ENCODE assay signal across 1 cellular context in the genomic region with DNA sequence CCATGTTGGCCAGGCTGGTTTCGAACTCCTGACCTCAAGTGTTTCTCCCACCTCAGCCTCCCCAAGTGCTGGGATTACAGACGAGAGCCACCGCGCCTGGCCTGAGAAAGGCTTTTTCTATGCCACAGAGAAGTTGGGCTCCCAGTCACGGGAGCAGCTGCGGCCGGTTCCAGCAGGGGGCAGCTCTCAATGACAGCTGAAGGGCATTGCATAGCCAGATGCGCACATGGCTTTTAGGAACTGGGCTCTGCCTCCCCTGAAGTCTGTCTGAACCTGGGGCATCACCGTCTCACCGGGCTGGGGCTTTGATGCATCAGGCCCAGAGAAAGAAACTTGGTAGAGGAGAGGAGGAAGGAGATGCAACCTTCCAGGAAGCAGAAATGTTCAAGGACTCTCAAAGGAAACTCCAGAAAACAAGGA.
TF ChIP-seq lines count a peak whose summit lies in the region.

No MANE protein-coding gene starts in this region.

TF ChIP-seq in HepG2, 621 proteins besides CTCF, POLR2A, EP300 and RAD21 (continued from another document and continues in another):
- TF ChIP-seq GFI1 (CRISPR knock-in tag; IDR thresholded peaks at IDR 0.05; ENCODE audit: borderline replicate concordance) (0 out of 2 replicates have a peak, but pooled peaks have one; percentile 21), MTF1 (CRISPR knock-in tag; IDR thresholded peaks at IDR 0.05) (no peak), TERF1 (CRISPR knock-in tag; IDR thresholded peaks at IDR 0.05) (no peak), HOXA7 (CRISPR knock-in tag; IDR thresholded peaks at IDR 0.05) (no peak), ZBTB1 (CRISPR knock-in tag; IDR thresholded peaks at IDR 0.05; ENCODE audit: borderline replicate concordance) (no peak), GABPB1 (CRISPR knock-in tag; IDR thresholded peaks at IDR 0.05) (peak; percentile 38), MXI1 (IDR thresholded peaks at IDR 0.05; ENCODE audit: borderline replicate concordance, low read depth, low read length) (peak; percentile 79; the same call in 1 of the 3 replicates), MAFF (IDR thresholded peaks at IDR 0.05; ENCODE audit: low read depth, low read length) (no peak), ZSCAN29 (CRISPR knock-in tag; conservative IDR thresholded peaks at IDR 0.05) (no peak), CC2D1A (CRISPR knock-in tag; IDR thresholded peaks at IDR 0.05) (no peak), SETDB1 (CRISPR knock-in tag; IDR thresholded peaks at IDR 0.05; ENCODE audit: borderline replicate concordance) (no peak), ZNF841 (CRISPR knock-in tag; IDR thresholded peaks at IDR 0.05; ENCODE audit: borderline replicate concordance) (no peak), KDM5B (CRISPR knock-in tag; IDR thresholded peaks at IDR 0.05; ENCODE audit: borderline replicate concordance) (peak; percentile 62; the same call in 1 of the 2 replicates), DR1 (CRISPR knock-in tag; IDR thresholded peaks at IDR 0.05) (no peak), LRRFIP1 (CRISPR knock-in tag; conservative IDR thresholded peaks at IDR 0.05) (no peak), ZNF142 (CRISPR knock-in tag; IDR thresholded peaks at IDR 0.05) (peak; percentile 57; the same call in 1 of the 2 replicates), ZNF572 (CRISPR knock-in tag; IDR thresholded peaks at IDR 0.05) (no peak; the same call in 1 of the 2 replicates), BCLAF1 (IDR thresholded peaks at IDR 0.05) (no peak), ZNF790 (CRISPR knock-in tag; IDR thresholded peaks at IDR 0.05; ENCODE audit: borderline replicate concordance) (no peak), ZNF446 (CRISPR knock-in tag; IDR thresholded peaks at IDR 0.05) (no peak), MTA1 (CRISPR knock-in tag; IDR thresholded peaks at IDR 0.05; ENCODE audit: borderline replicate concordance) (no peak)
- TF ChIP-seq, protein P1, sequence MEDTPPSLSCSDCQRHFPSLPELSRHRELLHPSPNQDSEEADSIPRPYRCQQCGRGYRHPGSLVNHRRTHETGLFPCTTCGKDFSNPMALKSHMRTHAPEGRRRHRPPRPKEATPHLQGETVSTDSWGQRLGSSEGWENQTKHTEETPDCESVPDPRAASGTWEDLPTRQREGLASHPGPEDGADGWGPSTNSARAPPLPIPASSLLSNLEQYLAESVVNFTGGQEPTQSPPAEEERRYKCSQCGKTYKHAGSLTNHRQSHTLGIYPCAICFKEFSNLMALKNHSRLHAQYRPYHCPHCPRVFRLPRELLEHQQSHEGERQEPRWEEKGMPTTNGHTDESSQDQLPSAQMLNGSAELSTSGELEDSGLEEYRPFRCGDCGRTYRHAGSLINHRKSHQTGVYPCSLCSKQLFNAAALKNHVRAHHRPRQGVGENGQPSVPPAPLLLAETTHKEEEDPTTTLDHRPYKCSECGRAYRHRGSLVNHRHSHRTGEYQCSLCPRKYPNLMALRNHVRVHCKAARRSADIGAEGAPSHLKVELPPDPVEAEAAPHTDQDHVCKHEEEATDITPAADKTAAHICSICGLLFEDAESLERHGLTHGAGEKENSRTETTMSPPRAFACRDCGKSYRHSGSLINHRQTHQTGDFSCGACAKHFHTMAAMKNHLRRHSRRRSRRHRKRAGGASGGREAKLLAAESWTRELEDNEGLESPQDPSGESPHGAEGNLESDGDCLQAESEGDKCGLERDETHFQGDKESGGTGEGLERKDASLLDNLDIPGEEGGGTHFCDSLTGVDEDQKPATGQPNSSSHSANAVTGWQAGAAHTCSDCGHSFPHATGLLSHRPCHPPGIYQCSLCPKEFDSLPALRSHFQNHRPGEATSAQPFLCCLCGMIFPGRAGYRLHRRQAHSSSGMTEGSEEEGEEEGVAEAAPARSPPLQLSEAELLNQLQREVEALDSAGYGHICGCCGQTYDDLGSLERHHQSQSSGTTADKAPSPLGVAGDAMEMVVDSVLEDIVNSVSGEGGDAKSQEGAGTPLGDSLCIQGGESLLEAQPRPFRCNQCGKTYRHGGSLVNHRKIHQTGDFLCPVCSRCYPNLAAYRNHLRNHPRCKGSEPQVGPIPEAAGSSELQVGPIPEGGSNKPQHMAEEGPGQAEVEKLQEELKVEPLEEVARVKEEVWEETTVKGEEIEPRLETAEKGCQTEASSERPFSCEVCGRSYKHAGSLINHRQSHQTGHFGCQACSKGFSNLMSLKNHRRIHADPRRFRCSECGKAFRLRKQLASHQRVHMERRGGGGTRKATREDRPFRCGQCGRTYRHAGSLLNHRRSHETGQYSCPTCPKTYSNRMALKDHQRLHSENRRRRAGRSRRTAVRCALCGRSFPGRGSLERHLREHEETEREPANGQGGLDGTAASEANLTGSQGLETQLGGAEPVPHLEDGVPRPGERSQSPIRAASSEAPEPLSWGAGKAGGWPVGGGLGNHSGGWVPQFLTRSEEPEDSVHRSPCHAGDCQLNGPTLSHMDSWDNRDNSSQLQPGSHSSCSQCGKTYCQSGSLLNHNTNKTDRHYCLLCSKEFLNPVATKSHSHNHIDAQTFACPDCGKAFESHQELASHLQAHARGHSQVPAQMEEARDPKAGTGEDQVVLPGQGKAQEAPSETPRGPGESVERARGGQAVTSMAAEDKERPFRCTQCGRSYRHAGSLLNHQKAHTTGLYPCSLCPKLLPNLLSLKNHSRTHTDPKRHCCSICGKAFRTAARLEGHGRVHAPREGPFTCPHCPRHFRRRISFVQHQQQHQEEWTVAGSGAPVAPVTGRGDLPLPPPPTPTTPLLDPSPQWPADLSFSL (CRISPR knock-in tag; IDR thresholded peaks at IDR 0.05), result no peak; the same call in 1 of the 2 replicates
- TF ChIP-seq, protein P2, sequence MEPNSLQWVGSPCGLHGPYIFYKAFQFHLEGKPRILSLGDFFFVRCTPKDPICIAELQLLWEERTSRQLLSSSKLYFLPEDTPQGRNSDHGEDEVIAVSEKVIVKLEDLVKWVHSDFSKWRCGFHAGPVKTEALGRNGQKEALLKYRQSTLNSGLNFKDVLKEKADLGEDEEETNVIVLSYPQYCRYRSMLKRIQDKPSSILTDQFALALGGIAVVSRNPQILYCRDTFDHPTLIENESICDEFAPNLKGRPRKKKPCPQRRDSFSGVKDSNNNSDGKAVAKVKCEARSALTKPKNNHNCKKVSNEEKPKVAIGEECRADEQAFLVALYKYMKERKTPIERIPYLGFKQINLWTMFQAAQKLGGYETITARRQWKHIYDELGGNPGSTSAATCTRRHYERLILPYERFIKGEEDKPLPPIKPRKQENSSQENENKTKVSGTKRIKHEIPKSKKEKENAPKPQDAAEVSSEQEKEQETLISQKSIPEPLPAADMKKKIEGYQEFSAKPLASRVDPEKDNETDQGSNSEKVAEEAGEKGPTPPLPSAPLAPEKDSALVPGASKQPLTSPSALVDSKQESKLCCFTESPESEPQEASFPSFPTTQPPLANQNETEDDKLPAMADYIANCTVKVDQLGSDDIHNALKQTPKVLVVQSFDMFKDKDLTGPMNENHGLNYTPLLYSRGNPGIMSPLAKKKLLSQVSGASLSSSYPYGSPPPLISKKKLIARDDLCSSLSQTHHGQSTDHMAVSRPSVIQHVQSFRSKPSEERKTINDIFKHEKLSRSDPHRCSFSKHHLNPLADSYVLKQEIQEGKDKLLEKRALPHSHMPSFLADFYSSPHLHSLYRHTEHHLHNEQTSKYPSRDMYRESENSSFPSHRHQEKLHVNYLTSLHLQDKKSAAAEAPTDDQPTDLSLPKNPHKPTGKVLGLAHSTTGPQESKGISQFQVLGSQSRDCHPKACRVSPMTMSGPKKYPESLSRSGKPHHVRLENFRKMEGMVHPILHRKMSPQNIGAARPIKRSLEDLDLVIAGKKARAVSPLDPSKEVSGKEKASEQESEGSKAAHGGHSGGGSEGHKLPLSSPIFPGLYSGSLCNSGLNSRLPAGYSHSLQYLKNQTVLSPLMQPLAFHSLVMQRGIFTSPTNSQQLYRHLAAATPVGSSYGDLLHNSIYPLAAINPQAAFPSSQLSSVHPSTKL (CRISPR knock-in tag; IDR thresholded peaks at IDR 0.05), result peak; percentile 70
- TF ChIP-seq, protein P3, sequence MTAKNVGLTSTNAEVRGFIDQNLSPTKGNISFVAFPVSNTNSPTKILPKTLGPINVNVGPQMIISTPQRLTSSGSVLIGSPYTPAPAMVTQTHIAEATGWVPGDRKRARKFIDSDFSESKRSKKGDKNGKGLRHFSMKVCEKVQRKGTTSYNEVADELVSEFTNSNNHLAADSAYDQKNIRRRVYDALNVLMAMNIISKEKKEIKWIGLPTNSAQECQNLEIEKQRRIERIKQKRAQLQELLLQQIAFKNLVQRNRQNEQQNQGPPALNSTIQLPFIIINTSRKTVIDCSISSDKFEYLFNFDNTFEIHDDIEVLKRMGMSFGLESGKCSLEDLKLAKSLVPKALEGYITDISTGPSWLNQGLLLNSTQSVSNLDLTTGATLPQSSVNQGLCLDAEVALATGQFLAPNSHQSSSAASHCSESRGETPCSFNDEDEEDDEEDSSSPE (CRISPR knock-in tag; IDR thresholded peaks at IDR 0.05), result no peak; the same call in 1 of the 2 replicates
